8 cellular contexts compared by ENCODE assay signal in genomic region chr5:179620703-179621350, GRCh38. TPM values are rescaled to one million over a fixed set of nuclear protein-coding genes. Genes with fewer than 3 reads are reported as not detected.
DNase-seq lines count a peak whose midpoint lies in the region; ATAC-seq and TF ChIP-seq lines count a peak whose summit lies in the region.

No MANE protein-coding gene starts in this region.

- peak overlapping the region; percentile 75 for H3K27ac ChIP-seq in CD8-positive, alpha-beta T cell (ENCODE audit: low read depth, low read length)

- H2AFZ ChIP-seq in neuron (ENCODE audit: low read depth, low read length): no peak overlapping the region

- H3K9me3 Mint-ChIP-seq in CD8-positive, alpha-beta T cell: no peaks in the 10 kb centered on the region
- H3K9me3 Mint-ChIP-seq in effector memory CD8-positive, alpha-beta T cell: no peaks in the 10 kb centered on the region

- H3K4me1 Mint-ChIP-seq in CD8-positive, alpha-beta T cell (ENCODE audit: low read depth): peaks cover 68% of the 10 kb centered on the region
- H3K4me1 Mint-ChIP-seq in effector memory CD8-positive, alpha-beta T cell (ENCODE audit: low read depth in 2 of 2): peaks cover 64 to 72% of the 10 kb centered on the region in 2 donors

- H3K4me1 ChIP-seq in CD8-positive, alpha-beta T cell (ENCODE audit: insufficient read depth, low read length): peaks cover 71% of the 10 kb centered on the region
- H3K4me1 ChIP-seq in neuron (ENCODE audit: insufficient read depth, low read length): peaks cover 50% of the 10 kb centered on the region

- no peaks in the 10 kb centered on the region for H3K27me3 ChIP-seq in CD8-positive, alpha-beta T cell (ENCODE audit: insufficient read depth, low read length)
- no peaks in the 10 kb centered on the region for H3K27me3 ChIP-seq in neuron (ENCODE audit: insufficient read depth, low read length)

- H3K4me3 ChIP-seq in CD8-positive, alpha-beta T cell (ENCODE audit: low read depth, low read length): peak overlapping the region; percentile 50
- H3K4me3 ChIP-seq in neuron (ENCODE audit: low read length): peak overlapping the region; percentile 99

- H3K9me3 ChIP-seq in CD8-positive, alpha-beta T cell (ENCODE audit: low read length): no peaks in the 10 kb centered on the region
- H3K9me3 ChIP-seq in neuron (ENCODE audit: low read length): no peaks in the 10 kb centered on the region

- DNase-seq in CD8-positive, alpha-beta T cell: no peak
- DNase-seq in NCI-H69 (lab: John Stamatoyannopoulos, UW) (peak; percentile 11), GDM1 (lab: John Stamatoyannopoulos, UW) (no peak), inferior parietal cortex (ENCODE audit: extremely low spot score) (no peak)
- DNase-seq in effector memory CD8-positive, alpha-beta T cell: no peak

- CTCF ChIA-PET in CD8-positive, alpha-beta T cell (lab: Charles Lee): interaction anchor here (0.8 to 6.0 kb wide), 4 partner anchors 11 to 79 kb away, joined by 3 to 48 read pairs (median 4); partner anchors contain the start of gene RUFY1

- TF ChIP-seq CTCF in CD8-positive, alpha-beta T cell (IDR thresholded peaks at IDR 0.05): no peak

- H3K36me3 Mint-ChIP-seq in CD8-positive, alpha-beta T cell: peaks cover 67% of the 10 kb centered on the region
- peaks cover 91% of the 10 kb centered on the region for H3K36me3 Mint-ChIP-seq in effector memory CD8-positive, alpha-beta T cell (ENCODE audit: insufficient read depth)

- peak overlapping the region; percentile 95 for H3K4me3 Mint-ChIP-seq in CD8-positive, alpha-beta T cell
- peak overlapping the region; percentile 97 to 99 for H3K4me3 Mint-ChIP-seq in effector memory CD8-positive, alpha-beta T cell

- H3K27ac Mint-ChIP-seq in CD8-positive, alpha-beta T cell: peak overlapping the region; percentile 98
- H3K27ac Mint-ChIP-seq in effector memory CD8-positive, alpha-beta T cell: peak overlapping the region; percentile 99 to 100

- H3K27me3 Mint-ChIP-seq in CD8-positive, alpha-beta T cell (ENCODE audit: low read depth): no peaks in the 10 kb centered on the region
- H3K27me3 Mint-ChIP-seq in effector memory CD8-positive, alpha-beta T cell: no peaks in the 10 kb centered on the region

- POLR2A ChIA-PET in CD8-positive, alpha-beta T cell (lab: Charles Lee): interaction anchor here (1.0 to 4.5 kb wide), 4 partner anchors 10 to 112 kb away, joined by 3 to 31 read pairs (median 4); partner anchors contain the start of gene MAML1

- peaks cover 52% of the 10 kb centered on the region for H3K36me3 ChIP-seq in CD8-positive, alpha-beta T cell (ENCODE audit: insufficient read depth, low read length)
- peaks cover 66% of the 10 kb centered on the region for H3K36me3 ChIP-seq in neuron (ENCODE audit: insufficient read depth, low read length)

- intact Hi-C loops in CD8-positive, alpha-beta T cell (cut with DNase I, micrococcal nuclease): loop anchor here in 1 of 2 experiments (1.0 to 10.0 kb wide), 2 partner anchors 8 to 1466 kb away; partner anchors contain the start of gene NHP2

- no peak for ATAC-seq in CD8-positive, alpha-beta T cell
- no peak for ATAC-seq in effector memory CD8-positive, alpha-beta T cell (replicated peaks)
- ATAC-seq in GM18519 (IDR thresholded peaks at IDR 0.05; ENCODE audit: low FRiP score, unreplicated experiment) (no peak), HG03025 (IDR thresholded peaks at IDR 0.05; ENCODE audit: low FRiP score, unreplicated experiment) (no peak)

RNA-seq across cellular contexts. Expression of gene HNRNPH1, which starts 2.6 kb away (rescaled TPM):
- total RNA-seq in CD8-positive, alpha-beta T cell: 1,000 to 10,000 TPM; 2,565 to 2,635 TPM
